Comparison of ENCODE assay signal across 8 cellular contexts in genomic region chr11:73139476-73140198, GRCh38. TPM values are rescaled to one million over a fixed set of nuclear protein-coding genes. Genes with fewer than 3 reads are reported as not detected.
A peak's percentile ranks its signal among the peaks of the same experiment; 100 is the strongest.
DNase-seq lines count a peak whose midpoint lies in the region; ATAC-seq and TF ChIP-seq lines count a peak whose summit lies in the region.

No MANE protein-coding gene starts in this region.

- H3K4me3 Mint-ChIP-seq in activated CD4-positive, alpha-beta T cell treated with anti-CD3 and anti-CD28 coated beads for 36 hours = peak overlapping the region; percentile 92
- peak overlapping the region; percentile 89 to 92 for H3K4me3 Mint-ChIP-seq in stimulated activated naive CD8-positive, alpha-beta T cell treated with anti-CD3 and anti-CD28 coated beads, Interleukin-15, amount 100 ng/mL, for 72 hours

- H3K27ac Mint-ChIP-seq in activated CD4-positive, alpha-beta T cell treated with anti-CD3 and anti-CD28 coated beads for 36 hours = no peak overlapping the region
- H3K27ac Mint-ChIP-seq in stimulated activated naive CD8-positive, alpha-beta T cell treated with anti-CD3 and anti-CD28 coated beads, Interleukin-15, amount 100 ng/mL, for 72 hours = no peak overlapping the region

- TF ChIP-seq CTCF in VCaP (conservative IDR thresholded peaks at IDR 0.05) = no peak

- no peaks in the 10 kb centered on the region for H3K9me3 Mint-ChIP-seq in activated CD4-positive, alpha-beta T cell treated with anti-CD3 and anti-CD28 coated beads for 36 hours (ENCODE audit: low read depth)
- H3K9me3 Mint-ChIP-seq in stimulated activated naive CD8-positive, alpha-beta T cell treated with anti-CD3 and anti-CD28 coated beads, Interleukin-15, amount 100 ng/mL, for 72 hours = no peaks in the 10 kb centered on the region

- peaks cover 40% of the 10 kb centered on the region for H3K4me1 Mint-ChIP-seq in activated CD4-positive, alpha-beta T cell treated with anti-CD3 and anti-CD28 coated beads for 36 hours
- H3K4me1 Mint-ChIP-seq in stimulated activated naive CD8-positive, alpha-beta T cell treated with anti-CD3 and anti-CD28 coated beads, Interleukin-15, amount 100 ng/mL, for 72 hours = peaks cover 53% of the 10 kb centered on the region

- H3K27me3 Mint-ChIP-seq in activated CD4-positive, alpha-beta T cell treated with anti-CD3 and anti-CD28 coated beads for 36 hours = no peaks in the 10 kb centered on the region
- no peaks in the 10 kb centered on the region for H3K27me3 Mint-ChIP-seq in stimulated activated naive CD8-positive, alpha-beta T cell treated with anti-CD3 and anti-CD28 coated beads, Interleukin-15, amount 100 ng/mL, for 72 hours

- ATAC-seq in activated CD4-positive, alpha-beta T cell treated with anti-CD3 and anti-CD28 coated beads for 36 hours = no peak
- no peak for ATAC-seq in stimulated activated naive CD8-positive, alpha-beta T cell treated with anti-CD3 and anti-CD28 coated beads, Interleukin-15, amount 100 ng/mL, for 72 hours
- ATAC-seq in GM21825 (IDR thresholded peaks at IDR 0.05; ENCODE audit: unreplicated experiment) (no peak), HG03108 (IDR thresholded peaks at IDR 0.05; ENCODE audit: unreplicated experiment) (no peak)

- POLR2A ChIA-PET in activated CD4-positive, alpha-beta T cell treated with anti-CD3 and anti-CD28 coated beads for 36 hours (lab: Charles Lee) = no interaction called here

- intact Hi-C loops in activated CD4-positive, alpha-beta T cell treated with anti-CD3 and anti-CD28 coated beads for 36 hours (cut with DNase I, micrococcal nuclease) = loop anchor here (2.0 to 10.0 kb wide), 6 partner anchors 105 to 1025 kb away; partner anchors contain the start of genes ANAPC15 (in 1 of the 2), FAM168A (in 1 of the 2) and RAB6A (in 1 of the 2)

- DNase-seq in activated CD4-positive, alpha-beta T cell treated with anti-CD3 and anti-CD28 coated beads for 36 hours = no peak
- DNase-seq in activated CD4-positive, alpha-beta T cell treated with anti-CD3 and anti-CD28 coated beads, Interleukin-2, amount 50 U/mL, for 1 hour = no peak
- DNase-seq in hepatic stellate cell (ENCODE audit: low spot score) = peak; percentile 37
- DNase-seq in stimulated activated naive CD8-positive, alpha-beta T cell treated with anti-CD3 and anti-CD28 coated beads, Interleukin-15, amount 100 ng/mL, for 72 hours = no peak
- no peak for DNase-seq in stimulated activated CD4-positive, alpha-beta T cell treated with anti-CD3 and anti-CD28 coated beads, Interleukin-1b, Interleukin-23, amount 100 ng/mL, for 48 hours

- peak overlapping the region; percentile 97 for H3K27ac ChIP-seq in VCaP

- CTCF ChIA-PET in activated CD4-positive, alpha-beta T cell treated with anti-CD3 and anti-CD28 coated beads for 36 hours (lab: Charles Lee) = interaction anchor here (0.6 kb wide), 1 partner anchor 916 kb away, joined by 4 read pairs; no protein-coding TSS in a partner anchor

- peaks cover 19% of the 10 kb centered on the region for H3K36me3 Mint-ChIP-seq in activated CD4-positive, alpha-beta T cell treated with anti-CD3 and anti-CD28 coated beads for 36 hours (ENCODE audit: low read depth)

RNA-seq across cellular contexts. Expression of gene FCHSD2, which starts 2.5 kb away (rescaled TPM):
- total RNA-seq in activated CD4-positive, alpha-beta T cell treated with anti-CD3 and anti-CD28 coated beads for 36 hours = 10 to 100 TPM; 24.1 to 24.7 TPM
